ENCODE assay signal across 34 cellular contexts in genomic region chr20:3728354-3728753, GRCh38. TPM values are rescaled to one million over a fixed set of nuclear protein-coding genes. Genes with fewer than 3 reads are reported as not detected.
DNase-seq lines count a peak whose midpoint lies in the region; ATAC-seq, FAIRE-seq and TF ChIP-seq lines count a peak whose summit lies in the region.
"Had no signal": no experiment of that assay in that cellular context is flagged by ENCODE, and none has a peak within 500 bp of the region (broad histone marks: within the 10 kb centered on the region; RNA-seq: fewer than 3 reads in every experiment).

No MANE protein-coding gene starts in this region.

- H2BK120ac ChIP-seq in neuronal stem cell (ENCODE audit: low read depth, low read length) = peak overlapping the region; percentile 47

- intact Hi-C loops in heart left ventricle (cut with DNase I) = no loop called here
- intact Hi-C loops in left ventricle myocardium superior (cut with micrococcal nuclease) = no loop called here
- intact Hi-C loops in upper lobe of right lung (cut with DNase I) = no loop called here

- H3K27ac ChIP-seq in heart left ventricle = peak overlapping the region in 11 of 12 donors; percentile 33 to 96 (median 68)
- H3K27ac ChIP-seq in neuronal stem cell (replicated peaks; ENCODE audit: low read length) = no peak overlapping the region
- H3K27ac ChIP-seq in upper lobe of right lung = no peak overlapping the region
- H3K27ac ChIP-seq: epithelial cell of prostate had no signal

- no peak overlapping the region for H2AFZ ChIP-seq in neuronal stem cell (ENCODE audit: low read length)

- TF ChIP-seq CTCF in heart left ventricle (IDR thresholded peaks at IDR 0.05) (no peak), chondrocyte (IDR thresholded peaks at IDR 0.05) (no peak), upper lobe of right lung (IDR thresholded peaks at IDR 0.05) (no peak), glutamatergic neuron (IDR thresholded peaks at IDR 0.05; ENCODE audit: partially characterized antibody, unreplicated experiment) (no peak)

- H3K36me3 ChIP-seq in heart left ventricle (no peaks in the 10 kb centered on the region), neuronal stem cell (replicated peaks in 1 of 2; ENCODE audit: control insufficient read depth in 2 of 2, insufficient read depth in 2 of 2, low read length in 2 of 2) (no peaks in the 10 kb centered on the region), upper lobe of right lung (no peaks in the 10 kb centered on the region)
- H3K36me3 ChIP-seq: sigmoid colon, suprapubic skin had no signal

- H4K91ac ChIP-seq in neuronal stem cell (ENCODE audit: low read depth, low read length, poor library complexity) = no peak overlapping the region

- H3K4me1 Mint-ChIP-seq in chondrocyte (ENCODE audit: low read depth) = peaks cover 8% of the 10 kb centered on the region
- H3K4me1 Mint-ChIP-seq in glutamatergic neuron (ENCODE audit: low read depth, unreplicated experiment) = peaks cover 7% of the 10 kb centered on the region

- H3K27me3 ChIP-seq in heart left ventricle (peaks cover 0 to 20% (median 0%) of the 10 kb centered on the region in 9 donors), neuronal stem cell (ENCODE audit: control insufficient read depth in 3 of 3, insufficient read depth in 3 of 3, low read depth in 1 of 3, low read length in 3 of 3) (peaks cover 0 to 45% (median 11%) of the 10 kb centered on the region in 3 experiments), upper lobe of right lung (peaks cover 8% of the 10 kb centered on the region)
- H3K27me3 ChIP-seq: suprapubic skin had no signal

- TF ChIP-seq POLR2A in heart left ventricle (IDR thresholded peaks at IDR 0.05) (no peak), GM12892 (IDR thresholded peaks at IDR 0.05; ENCODE audit: low read depth, low read length) (no peak)

- no peak overlapping the region for H3K9ac ChIP-seq in neuronal stem cell (ENCODE audit: low read depth, low read length, poor library complexity)

- H3K36me3 Mint-ChIP-seq in chondrocyte (ENCODE audit: low read depth) (peaks cover 1% of the 10 kb centered on the region), glutamatergic neuron (ENCODE audit: unreplicated experiment) (no peaks in the 10 kb centered on the region)
- H3K36me3 Mint-ChIP-seq: CD8-positive, alpha-beta T cell; naive thymus-derived CD8-positive, alpha-beta T cell had no signal

- H3K14ac ChIP-seq in neuronal stem cell (ENCODE audit: low read length) = peak overlapping the region; percentile 79

- H3K4me2 ChIP-seq in neuronal stem cell (ENCODE audit: insufficient read depth, low read length, poor library complexity, severe bottlenecking) = no peak overlapping the region

- WGBS in heart left ventricle, 4 donors = 71 to 88% (median 86%) methylated on average over 3 to 5 of the region's 5 CpGs
- WGBS in neuronal stem cell (ENCODE audit: extremely low coverage in 2 of 2, insufficient read length in 2 of 2, insufficient replicate concordance in 1 of 2), 2 donors = no CpG with 5 or more reads among the region's 5 CpGs

- H2BK15ac ChIP-seq in neuronal stem cell (ENCODE audit: low read length) = no peak overlapping the region

- H3K27ac Mint-ChIP-seq in chondrocyte (ENCODE audit: unreplicated experiment) (no peak overlapping the region), glutamatergic neuron (ENCODE audit: unreplicated experiment) (no peak overlapping the region)
- H3K27ac Mint-ChIP-seq: activated CD8-positive, alpha-beta T cell treated with anti-CD3 and anti-CD28 coated beads for 36 hours; activated T-helper 2 cell treated with anti-CD3 and anti-CD28 coated beads, Interferon-gamma antibody, Interleukin-2, Interleukin-4, amounts not matched to agents 10 μg/mL and 5 μg/mL and 100 μg/mL, durations not matched to agents 14 hours and 24 hours and 36 hours; CD8-positive, alpha-beta T cell; naive thymus-derived CD8-positive, alpha-beta T cell had no signal

- no peaks in the 10 kb centered on the region for H3K9me3 Mint-ChIP-seq in chondrocyte (ENCODE audit: low read depth)
- H3K9me3 Mint-ChIP-seq in glutamatergic neuron (ENCODE audit: unreplicated experiment) = peaks cover 5% of the 10 kb centered on the region
- H3K9me3 Mint-ChIP-seq: activated CD8-positive, alpha-beta T cell treated with anti-CD3 and anti-CD28 coated beads for 36 hours; activated T-helper 2 cell treated with anti-CD3 and anti-CD28 coated beads, Interferon-gamma antibody, Interleukin-2, Interleukin-4, amounts not matched to agents 10 μg/mL and 5 μg/mL and 100 μg/mL, durations not matched to agents 14 hours and 24 hours and 36 hours; CD8-positive, alpha-beta T cell; naive thymus-derived CD8-positive, alpha-beta T cell had no signal

- H3K9me3 ChIP-seq in heart left ventricle (no peaks in the 10 kb centered on the region), neuronal stem cell (replicated peaks in 1 of 2; ENCODE audit: control insufficient read depth in 2 of 2, insufficient read depth in 1 of 2, low read depth in 1 of 2, low read length in 2 of 2) (no peaks in the 10 kb centered on the region), upper lobe of right lung (no peaks in the 10 kb centered on the region)
- H3K9me3 ChIP-seq: sigmoid colon, suprapubic skin had no signal

- no peak overlapping the region for H3K4me3 Mint-ChIP-seq in chondrocyte (ENCODE audit: unreplicated experiment)
- H3K4me3 Mint-ChIP-seq in glutamatergic neuron (ENCODE audit: unreplicated experiment) = no peak overlapping the region
- H3K4me3 Mint-ChIP-seq: activated CD8-positive, alpha-beta T cell treated with anti-CD3 and anti-CD28 coated beads for 36 hours; CD8-positive, alpha-beta T cell; naive thymus-derived CD8-positive, alpha-beta T cell had no signal

- FAIRE-seq in GM12892 (lab: Jason Lieb, UNC) = no peak
- FAIRE-seq: A204.1, colon, GM18507, RCC 7860, urothelium cell line had no signal

- H3K27me3 Mint-ChIP-seq in chondrocyte (ENCODE audit: low read depth) (peaks cover 29% of the 10 kb centered on the region), glutamatergic neuron (ENCODE audit: unreplicated experiment) (peaks cover 13% of the 10 kb centered on the region)

- H3K79me1 ChIP-seq in neuronal stem cell (ENCODE audit: low read depth, low read length) = no peaks in the 10 kb centered on the region

- peaks cover 0 to 51% (median 37%) of the 10 kb centered on the region in 12 donors for H3K4me1 ChIP-seq in heart left ventricle
- peaks cover 4 to 11% of the 10 kb centered on the region in 2 donors for H3K4me1 ChIP-seq in neuronal stem cell (ENCODE audit: control insufficient read depth in 2 of 2, insufficient read depth in 1 of 2, low read depth in 1 of 2, low read length in 2 of 2)
- peaks cover 6% of the 10 kb centered on the region for H3K4me1 ChIP-seq in upper lobe of right lung

- peak overlapping the region; percentile 74 for H2AK5ac ChIP-seq in neuronal stem cell (ENCODE audit: low read depth, low read length)

- no peak for ATAC-seq in heart left ventricle
- ATAC-seq in left ventricle myocardium superior = no peak
- no peak for ATAC-seq in upper lobe of right lung
- ATAC-seq: activated CD8-positive, alpha-beta T cell treated with anti-CD3 and anti-CD28 coated beads for 36 hours; CD8-positive, alpha-beta T cell; naive thymus-derived CD8-positive, alpha-beta T cell had no signal

- peak overlapping the region; percentile 18 for H3K23ac ChIP-seq in neuronal stem cell (ENCODE audit: low read depth, low read length, poor library complexity)

- no peak overlapping the region for H3K4me3 ChIP-seq in heart left ventricle
- H3K4me3 ChIP-seq in neuronal stem cell (ENCODE audit: low read length in 2 of 2) = no peak overlapping the region
- no peak overlapping the region for H3K4me3 ChIP-seq in upper lobe of right lung
- H3K4me3 ChIP-seq: sigmoid colon, suprapubic skin had no signal

- no peak overlapping the region for H3K4ac ChIP-seq in neuronal stem cell (ENCODE audit: low read length)

- no peak overlapping the region for H4K8ac ChIP-seq in neuronal stem cell (ENCODE audit: low read depth, low read length)

- no peak overlapping the region for H3K18ac ChIP-seq in neuronal stem cell (ENCODE audit: low read length)

- peak overlapping the region; percentile 18 for H2BK12ac ChIP-seq in neuronal stem cell (ENCODE audit: low read length)

- DNase-seq in heart left ventricle (peak in 2 of 5 donors; percentile 10 to 40), left ventricle myocardium superior (no peak), chondrocyte (ENCODE audit: low spot score) (peak; percentile 33), neuronal stem cell (ENCODE audit: low spot score) (no peak), upper lobe of right lung (peak; percentile 17), GM12892 (ENCODE audit: insufficient read length) (no peak), glutamatergic neuron (no peak)
- DNase-seq in activated T-cell treated with anti-CD3 and anti-CD28 coated beads, Interleukin-2, amount 50 U/mL, for 48 hours = no peak
- DNase-seq: activated CD8-positive, alpha-beta T cell treated with anti-CD3 and anti-CD28 coated beads for 36 hours; activated naive CD4-positive, alpha-beta T cell treated with anti-CD3 and anti-CD28 coated beads, Interleukin-2, amount 50 U/mL, for 16 hours; amniotic stem cell; CD8-positive, alpha-beta T cell; effector CD4-positive, alpha-beta T cell; Kasumi-1; naive thymus-derived CD8-positive, alpha-beta T cell; NCI-H446 treated with DMSO at 0.1 percent for 48 hours; NCI-H774; occipital lobe; SIG-M5; stimulated activated naive CD4-positive, alpha-beta T cell; SW 1271; T-helper 9 cell had no signal

- H2BK5ac ChIP-seq in neuronal stem cell (ENCODE audit: low read length) = no peak overlapping the region

RNA-seq across cellular contexts. Expression of gene HSPA12B, which starts 4.1 kb away (rescaled TPM):
- 10 to 100 TPM; 10.4 to 35.7 (median 14.3) TPM for total RNA-seq in heart left ventricle
- 10 to 100 TPM; 11.8 to 17.3 TPM for polyA plus RNA-seq in heart left ventricle
- 16.2 TPM for total RNA-seq in left ventricle myocardium superior
- total RNA-seq in chondrocyte = 0.10 to 0.26 TPM in 2 of 3 replicates, not detected in the other
- polyA plus RNA-seq in neuronal stem cell (2013, experiment 1 of 2) = 0.39 TPM
- polyA plus RNA-seq in neuronal stem cell (2013, experiment 2 of 2) = 0.47 TPM
- total RNA-seq in upper lobe of right lung = 33.7 TPM
- polyA plus RNA-seq in GM12892 (2012; ENCODE audit: missing spikeins) = 0.11 TPM
- 0.44 TPM for total RNA-seq in glutamatergic neuron (ENCODE audit: unreplicated experiment)
- total RNA-seq: activated CD8-positive, alpha-beta T cell treated with anti-CD3 and anti-CD28 coated beads for 36 hours; CD8-positive, alpha-beta T cell; naive thymus-derived CD8-positive, alpha-beta T cell had no signal
- polyA plus RNA-seq: keratinocyte had no signal

RNA-seq across cellular contexts. Expression of gene SIGLEC1, which starts 16.0 kb away (rescaled TPM):
- 10 to 100 TPM in 2 of 9 donors, 1 to 10 TPM in 7; 1.5 to 51.9 (median 5.7) TPM for total RNA-seq in heart left ventricle
- polyA plus RNA-seq in heart left ventricle = 1 to 10 TPM; 1.9 to 6.1 TPM
- 7.1 TPM for total RNA-seq in left ventricle myocardium superior
- 0.08 TPM in 1 of 3 replicates, not detected in the others for total RNA-seq in chondrocyte
- 0.01 TPM for polyA plus RNA-seq in neuronal stem cell (2013, experiment 1 of 2)
- 0.01 TPM for polyA plus RNA-seq in neuronal stem cell (2013, experiment 2 of 2)
- 53.6 TPM for total RNA-seq in upper lobe of right lung
- polyA plus RNA-seq in GM12892 (2012; ENCODE audit: missing spikeins) = not detected
- total RNA-seq in glutamatergic neuron (ENCODE audit: unreplicated experiment) = not detected
- total RNA-seq: activated CD8-positive, alpha-beta T cell treated with anti-CD3 and anti-CD28 coated beads for 36 hours; activated T-helper 2 cell treated with anti-CD3 and anti-CD28 coated beads, Interferon-gamma antibody, Interleukin-2, Interleukin-4, amounts not matched to agents 10 μg/mL and 5 μg/mL and 100 μg/mL, durations not matched to agents 14 hours and 24 hours and 36 hours; Daoy; pulmonary artery endothelial cell had no signal
- polyA plus RNA-seq: keratinocyte; naive thymus-derived CD8-positive, alpha-beta T cell had no signal

RNA-seq across cellular contexts. Expression of gene ADISSP, which starts 39.2 kb away (rescaled TPM):
- 10 to 100 TPM in 6 of 9 donors, 1 to 10 TPM in 3; 7.8 to 22.2 (median 13.7) TPM for total RNA-seq in heart left ventricle
- 10 to 100 TPM in 1 of 2 donors, 1 to 10 TPM in 1; 9.8 to 19.3 TPM for polyA plus RNA-seq in heart left ventricle
- total RNA-seq in left ventricle myocardium superior = 10.3 TPM
- 23.5 to 30.4 TPM (median 26.7 TPM) in 3 replicates for total RNA-seq in chondrocyte
- polyA plus RNA-seq in neuronal stem cell (2013, experiment 1 of 2) = 57.7 TPM
- 57.2 TPM for polyA plus RNA-seq in neuronal stem cell (2013, experiment 2 of 2)
- 23.3 TPM for total RNA-seq in upper lobe of right lung
- 18.2 TPM for polyA plus RNA-seq in GM12892 (2012; ENCODE audit: missing spikeins)
- total RNA-seq in glutamatergic neuron (ENCODE audit: unreplicated experiment) = 54.6 TPM

RNA-seq across cellular contexts. Expression of gene ADAM33, which starts 46.5 kb away (rescaled TPM):
- 10 to 100 TPM in 2 of 9 donors, 1 to 10 TPM in 7; 2.3 to 10.7 (median 3.5) TPM for total RNA-seq in heart left ventricle
- 10 to 100 TPM in 1 of 2 donors, 1 to 10 TPM in 1; 3.2 to 21.2 TPM for polyA plus RNA-seq in heart left ventricle
- total RNA-seq in left ventricle myocardium superior = 12.2 TPM
- 4.1 to 13.1 TPM (median 12.2 TPM) in 3 replicates for total RNA-seq in chondrocyte
- 5.2 TPM for polyA plus RNA-seq in neuronal stem cell (2013, experiment 1 of 2)
- polyA plus RNA-seq in neuronal stem cell (2013, experiment 2 of 2) = 5.3 TPM
- total RNA-seq in upper lobe of right lung = 11.0 TPM
- polyA plus RNA-seq in GM12892 (2012; ENCODE audit: missing spikeins) = not detected
- total RNA-seq in glutamatergic neuron (ENCODE audit: unreplicated experiment) = 0.27 TPM
- total RNA-seq: activated CD8-positive, alpha-beta T cell treated with anti-CD3 and anti-CD28 coated beads for 36 hours; activated T-helper 2 cell treated with anti-CD3 and anti-CD28 coated beads, Interferon-gamma antibody, Interleukin-2, Interleukin-4, amounts not matched to agents 10 μg/mL and 5 μg/mL and 100 μg/mL, durations not matched to agents 14 hours and 24 hours and 36 hours; CD8-positive, alpha-beta T cell; Daoy; naive thymus-derived CD8-positive, alpha-beta T cell; pulmonary artery endothelial cell had no signal
- polyA plus RNA-seq: keratinocyte; naive thymus-derived CD8-positive, alpha-beta T cell had no signal

RNA-seq across cellular contexts. Expression of gene SPEF1, which starts 52.9 kb away (rescaled TPM):
- under 1 TPM in 4 of 9 donors, not detected in 5; 0.18 to 0.65 (median 0.30) TPM for total RNA-seq in heart left ventricle
- polyA plus RNA-seq in heart left ventricle = under 1 TPM; 0.11 to 0.17 TPM
- not detected for total RNA-seq in left ventricle myocardium superior
- 0.12 to 0.60 TPM in 2 of 3 replicates, not detected in the other for total RNA-seq in chondrocyte
- polyA plus RNA-seq in neuronal stem cell (2013, experiment 1 of 2) = 0.13 TPM
- polyA plus RNA-seq in neuronal stem cell (2013, experiment 2 of 2) = 0.21 TPM
- total RNA-seq in upper lobe of right lung = 0.46 TPM
- not detected for polyA plus RNA-seq in GM12892 (2012; ENCODE audit: missing spikeins)
- total RNA-seq in glutamatergic neuron (ENCODE audit: unreplicated experiment) = 0.22 TPM
- total RNA-seq: activated T-helper 2 cell treated with anti-CD3 and anti-CD28 coated beads, Interferon-gamma antibody, Interleukin-2, Interleukin-4, amounts not matched to agents 10 μg/mL and 5 μg/mL and 100 μg/mL, durations not matched to agents 14 hours and 24 hours and 36 hours; Daoy; suprapubic skin had no signal
- polyA plus RNA-seq: naive thymus-derived CD8-positive, alpha-beta T cell had no signal

Comparison
In these comparisons a context has a peak if more than half of its experiments do, and no peak if none do; other contexts are left out.
1. DNase-seq: peak in chondrocyte (single experiment) and upper lobe of right lung (single experiment); none in left ventricle myocardium superior (single experiment), neuronal stem cell (single experiment), activated T-cell treated with anti-CD3 and anti-CD28 coated beads, Interleukin-2, amount 50 U/mL, for 48 hours (0 of 2), GM12892 (single experiment) and glutamatergic neuron (single experiment).
2. H3K27ac ChIP-seq: peak in heart left ventricle (11 of 12); none in neuronal stem cell (single experiment) and upper lobe of right lung (single experiment).